In the genomic region with DNA sequence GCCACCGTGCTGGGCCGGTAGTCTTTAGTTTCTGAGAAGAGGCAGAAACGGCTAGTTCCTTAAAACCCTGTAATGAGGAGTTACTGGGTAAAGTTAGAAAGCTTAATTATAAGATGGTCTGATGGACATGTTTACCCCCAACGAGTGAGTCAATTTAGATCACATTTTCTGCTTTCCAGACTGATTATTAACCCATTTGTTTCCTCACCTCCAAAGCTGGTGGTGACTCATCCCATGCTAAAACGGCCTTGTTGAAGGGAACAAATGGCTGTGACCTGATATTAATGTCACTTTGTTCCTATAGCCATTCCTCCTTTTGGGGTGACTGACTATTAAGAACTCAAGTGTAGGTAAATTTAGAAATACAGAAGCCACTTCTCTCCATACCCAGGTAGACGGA, we compare ENCODE assay signal across 2 cellular contexts.
"Had no signal": no experiment of that assay in that cellular context is flagged by ENCODE, and none has a peak within 500 bp of the region (broad histone marks: within the 10 kb centered on the region; RNA-seq: fewer than 3 reads in every experiment).

No MANE protein-coding gene starts in this region.

- DNase-seq: H9, HCEC 1CT had no signal
